In genomic region chr2:178152033-178152432, GRCh38 we compare ENCODE assay signal across 16 cellular contexts. TPM values are rescaled to one million over a fixed set of nuclear protein-coding genes. Genes with fewer than 3 reads are reported as not detected.
DNase-seq lines count a peak whose midpoint lies in the region; ATAC-seq and TF ChIP-seq lines count a peak whose summit lies in the region.
"Had no signal": no experiment of that assay in that cellular context is flagged by ENCODE, and none has a peak within 500 bp of the region (broad histone marks: within the 10 kb centered on the region; RNA-seq: fewer than 3 reads in every experiment).

No MANE protein-coding gene starts in this region.

- no peaks in the 10 kb centered on the region for H3K36me3 ChIP-seq in SK-N-MC (ENCODE audit: insufficient read depth, low read length)
- H3K36me3 ChIP-seq in liver (ENCODE audit: control insufficient read depth in 4 of 4, insufficient read depth in 3 of 4, low read depth in 1 of 4, low read length in 3 of 4) = no peaks in the 10 kb centered on the region
- H3K36me3 ChIP-seq: BE2C, sigmoid colon, stomach had no signal

- no peaks in the 10 kb centered on the region for H3K27me3 ChIP-seq in liver (ENCODE audit: control insufficient read depth in 4 of 4, insufficient read depth in 4 of 4, low read length in 3 of 4)
- H3K27me3 ChIP-seq: BE2C had no signal

- H3K4me1 ChIP-seq in liver (ENCODE audit: control insufficient read depth in 4 of 4, insufficient read depth in 4 of 4, low read length in 3 of 4) = peaks cover 0 to 12% (median 8%) of the 10 kb centered on the region in 4 donors
- H3K4me1 ChIP-seq: BE2C, sigmoid colon had no signal

- DNase-seq in AG20443 (ENCODE audit: low spot score) (peak; percentile 13), HuH-7 (ENCODE audit: low spot score) (peak; percentile 17), SK-N-MC (ENCODE audit: low read depth, low spot score) (no peak), foreskin fibroblast (no peak), cerebellar cortex (ENCODE audit: low spot score) (no peak)
- DNase-seq: activated B cell treated with CpG ODN at 0.5 μM for 24 hours, BE2C, cerebellar nuclear complex, EL, erythroblast, sigmoid colon, stomach had no signal

- peak overlapping the region; percentile 24 for H3K9ac ChIP-seq in SK-N-MC (ENCODE audit: insufficient read length)
- H3K9ac ChIP-seq in liver (ENCODE audit: low read depth in 1 of 2, low read length in 2 of 2) = peak overlapping the region in 1 of 2 donors; percentile 85

- H3K9me3 ChIP-seq in SK-N-MC (ENCODE audit: low read depth, low read length) (no peaks in the 10 kb centered on the region), liver (ENCODE audit: control insufficient read depth in 4 of 4, low read length in 3 of 4) (no peaks in the 10 kb centered on the region)
- H3K9me3 ChIP-seq: BE2C, stomach had no signal

- H3K27ac ChIP-seq in SK-N-MC (no peak overlapping the region), liver (ENCODE audit: low read depth in 1 of 2, low read length in 2 of 2) (peak overlapping the region; percentile 79 to 86)
- H3K27ac ChIP-seq: sigmoid colon, stomach had no signal

- TF ChIP-seq CTCF in liver (IDR thresholded peaks at IDR 0.05; ENCODE audit: low read depth, low read length, missing input control) = no peak
- TF ChIP-seq CTCF in foreskin fibroblast (IDR thresholded peaks at IDR 0.05; ENCODE audit: low read depth, low read length) = no peak

- ATAC-seq in HG03457 (IDR thresholded peaks at IDR 0.05; ENCODE audit: unreplicated experiment) = no peak
- no peak for ATAC-seq in HG02623 (IDR thresholded peaks at IDR 0.05; ENCODE audit: unreplicated experiment)
- ATAC-seq: SK-N-SH treated with all-trans-retinoic acid at 6 μM for 48 hours had no signal

- H3K4me3 ChIP-seq in SK-N-MC = no peak overlapping the region
- H3K4me3 ChIP-seq in liver (ENCODE audit: low read depth in 1 of 3, low read length in 3 of 3) = peak overlapping the region in 1 of 3 donors; percentile 23
- no peak overlapping the region for H3K4me3 ChIP-seq in foreskin fibroblast (ENCODE audit: low read depth in 1 of 2, low read length in 2 of 2)
- H3K4me3 ChIP-seq: sigmoid colon, stomach had no signal

- peak; percentile 38 to 44 for TF ChIP-seq RAD21 in liver (IDR thresholded peaks at IDR 0.05)

- WGBS in liver = 13% methylated on average over 3 of the region's 3 CpGs

TF ChIP-seq in liver, 16 proteins besides CTCF, POLR2A, EP300 and RAD21:
- TF ChIP-seq, protein P1, sequence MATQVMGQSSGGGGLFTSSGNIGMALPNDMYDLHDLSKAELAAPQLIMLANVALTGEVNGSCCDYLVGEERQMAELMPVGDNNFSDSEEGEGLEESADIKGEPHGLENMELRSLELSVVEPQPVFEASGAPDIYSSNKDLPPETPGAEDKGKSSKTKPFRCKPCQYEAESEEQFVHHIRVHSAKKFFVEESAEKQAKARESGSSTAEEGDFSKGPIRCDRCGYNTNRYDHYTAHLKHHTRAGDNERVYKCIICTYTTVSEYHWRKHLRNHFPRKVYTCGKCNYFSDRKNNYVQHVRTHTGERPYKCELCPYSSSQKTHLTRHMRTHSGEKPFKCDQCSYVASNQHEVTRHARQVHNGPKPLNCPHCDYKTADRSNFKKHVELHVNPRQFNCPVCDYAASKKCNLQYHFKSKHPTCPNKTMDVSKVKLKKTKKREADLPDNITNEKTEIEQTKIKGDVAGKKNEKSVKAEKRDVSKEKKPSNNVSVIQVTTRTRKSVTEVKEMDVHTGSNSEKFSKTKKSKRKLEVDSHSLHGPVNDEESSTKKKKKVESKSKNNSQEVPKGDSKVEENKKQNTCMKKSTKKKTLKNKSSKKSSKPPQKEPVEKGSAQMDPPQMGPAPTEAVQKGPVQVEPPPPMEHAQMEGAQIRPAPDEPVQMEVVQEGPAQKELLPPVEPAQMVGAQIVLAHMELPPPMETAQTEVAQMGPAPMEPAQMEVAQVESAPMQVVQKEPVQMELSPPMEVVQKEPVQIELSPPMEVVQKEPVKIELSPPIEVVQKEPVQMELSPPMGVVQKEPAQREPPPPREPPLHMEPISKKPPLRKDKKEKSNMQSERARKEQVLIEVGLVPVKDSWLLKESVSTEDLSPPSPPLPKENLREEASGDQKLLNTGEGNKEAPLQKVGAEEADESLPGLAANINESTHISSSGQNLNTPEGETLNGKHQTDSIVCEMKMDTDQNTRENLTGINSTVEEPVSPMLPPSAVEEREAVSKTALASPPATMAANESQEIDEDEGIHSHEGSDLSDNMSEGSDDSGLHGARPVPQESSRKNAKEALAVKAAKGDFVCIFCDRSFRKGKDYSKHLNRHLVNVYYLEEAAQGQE (IDR thresholded peaks at IDR 0.05) = peak; percentile 68
- TF ChIP-seq TAF1 (conservative IDR thresholded peaks at IDR 0.05) (no peak), SP1 (IDR thresholded peaks at IDR 0.05) (peak; percentile 89), EGR1 (IDR thresholded peaks at IDR 0.05; ENCODE audit: low read depth in 2 of 2) (peak in 1 of 2 donors; percentile 93), HNF4G (IDR thresholded peaks at IDR 0.05) (peak; percentile 34), RXRA (IDR thresholded peaks at IDR 0.05) (peak; percentile 67 to 81), ZBTB33 (IDR thresholded peaks at IDR 0.05) (peak; percentile 87), ATF3 (IDR thresholded peaks at IDR 0.05) (peak; percentile 91), HNF4A (conservative IDR thresholded peaks at IDR 0.05) (peak; percentile 82 to 85), GABPA (IDR thresholded peaks at IDR 0.05 in 1 of 2, conservative IDR thresholded peaks at IDR 0.05 in 1 of 2) (peak in 1 of 2 donors; percentile 30), FOXA1 (IDR thresholded peaks at IDR 0.05) (peak; percentile 94), YY1 (IDR thresholded peaks at IDR 0.05) (peak; percentile 54), FOXA2 (IDR thresholded peaks at IDR 0.05) (peak; percentile 93), NR2F2 (IDR thresholded peaks at IDR 0.05) (peak; percentile 69), JUND (IDR thresholded peaks at IDR 0.05) (peak; percentile 98 to 99)
- TF ChIP-seq, protein P2, sequence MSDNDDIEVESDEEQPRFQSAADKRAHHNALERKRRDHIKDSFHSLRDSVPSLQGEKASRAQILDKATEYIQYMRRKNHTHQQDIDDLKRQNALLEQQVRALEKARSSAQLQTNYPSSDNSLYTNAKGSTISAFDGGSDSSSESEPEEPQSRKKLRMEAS (IDR thresholded peaks at IDR 0.05) = peak; percentile 55

RNA-seq across cellular contexts. Expression of gene RBM45, which starts 39.8 kb away (rescaled TPM):
- total RNA-seq in liver = 10 to 100 TPM in 1 of 2 donors, 1 to 10 TPM in 1; 6.6 to 11.4 TPM
- 1 to 10 TPM; 4.2 to 7.0 TPM for polyA plus RNA-seq in liver

RNA-seq across cellular contexts. Expression of gene OSBPL6, which starts 42.3 kb away (rescaled TPM):
- 1 to 10 TPM; 2.3 to 3.3 TPM for total RNA-seq in liver
- polyA plus RNA-seq in liver = 1 to 10 TPM; 1.3 to 2.0 TPM
- total RNA-seq: activated B cell treated with CpG ODN at 0.5 μM for 24 hours had no signal

Comparison
In these comparisons a context has a peak if more than half of its experiments do, and no peak if none do; other contexts are left out.
1. DNase-seq: peak in AG20443 (single experiment) and HuH-7 (single experiment); none in SK-N-MC (single experiment), foreskin fibroblast (0 of 2) and cerebellar cortex (single experiment).